16 cellular contexts compared by ENCODE assay signal in genomic region chrX:115531818-115532403, GRCh38. TPM values are rescaled to one million over a fixed set of nuclear protein-coding genes. Genes with fewer than 3 reads are reported as not detected.
DNase-seq lines count a peak whose midpoint lies in the region; FAIRE-seq and TF ChIP-seq lines count a peak whose summit lies in the region.
"Had no signal": no experiment of that assay in that cellular context is flagged by ENCODE, and none has a peak within 500 bp of the region (broad histone marks: within the 10 kb centered on the region; RNA-seq: fewer than 3 reads in every experiment).

No MANE protein-coding gene starts in this region.

- H3K36me3 ChIP-seq in breast epithelium, result no peaks in the 10 kb centered on the region
- no peaks in the 10 kb centered on the region for H3K36me3 ChIP-seq in bronchial epithelial cell (ENCODE audit: control insufficient read depth, insufficient read depth, low read length)
- no peaks in the 10 kb centered on the region for H3K36me3 ChIP-seq in kidney (ENCODE audit: control insufficient read depth in 1 of 2, insufficient read depth in 2 of 2, low read length in 2 of 2)
- H3K36me3 ChIP-seq in neuronal stem cell (replicated peaks in 1 of 2; ENCODE audit: control insufficient read depth in 2 of 2, insufficient read depth in 2 of 2, low read length in 2 of 2), result no peaks in the 10 kb centered on the region

- BruUV-seq in MCF 10A (replicated peaks; lab: Mats Ljungman, UMichigan), result no TSS peak

- no peak overlapping the region for H2BK5ac ChIP-seq in neuronal stem cell (ENCODE audit: low read length)

- H3K9me3 Mint-ChIP-seq in MCF 10A (ENCODE audit: unreplicated experiment), result no peaks in the 10 kb centered on the region
- H3K9me3 Mint-ChIP-seq in mesothelial cell of epicardium, result no peaks in the 10 kb centered on the region
- H3K9me3 Mint-ChIP-seq: CD8-positive, alpha-beta T cell; stimulated activated naive CD8-positive, alpha-beta T cell treated with anti-CD3 and anti-CD28 coated beads, Interleukin-15, amount 100 ng/mL, for 72 hours had no signal

- WGBS in neuronal stem cell (ENCODE audit: extremely low coverage in 2 of 2, insufficient read length in 2 of 2, insufficient replicate concordance in 1 of 2), 2 donors, result no CpG with 5 or more reads among the region's 4 CpGs

- no peak overlapping the region for H2AK5ac ChIP-seq in neuronal stem cell (ENCODE audit: low read depth, low read length)

- no peaks in the 10 kb centered on the region for H3K4me1 ChIP-seq in breast epithelium
- no peaks in the 10 kb centered on the region for H3K4me1 ChIP-seq in kidney (ENCODE audit: control insufficient read depth in 1 of 2, insufficient read depth in 1 of 2, low read depth in 1 of 2, low read length in 2 of 2)
- H3K4me1 ChIP-seq in neuronal stem cell (ENCODE audit: control insufficient read depth in 2 of 2, insufficient read depth in 1 of 2, low read depth in 1 of 2, low read length in 2 of 2), result no peaks in the 10 kb centered on the region

- H3K9me3 ChIP-seq in breast epithelium (no peaks in the 10 kb centered on the region), kidney (ENCODE audit: control insufficient read depth in 1 of 2, low read length in 2 of 2) (no peaks in the 10 kb centered on the region), neuronal stem cell (replicated peaks in 1 of 2; ENCODE audit: control insufficient read depth in 2 of 2, insufficient read depth in 1 of 2, low read depth in 1 of 2, low read length in 2 of 2) (no peaks in the 10 kb centered on the region)

- H3K4me3 Mint-ChIP-seq in MCF 10A (ENCODE audit: unreplicated experiment) (no peak overlapping the region), mesothelial cell of epicardium (no peak overlapping the region)
- H3K4me3 Mint-ChIP-seq: CD8-positive, alpha-beta T cell; stimulated activated naive CD8-positive, alpha-beta T cell treated with anti-CD3 and anti-CD28 coated beads, Interleukin-15, amount 100 ng/mL, for 72 hours had no signal

- no peak overlapping the region for H2BK12ac ChIP-seq in neuronal stem cell (ENCODE audit: low read length)

- H3K4me1 Mint-ChIP-seq in MCF 10A (ENCODE audit: insufficient read depth, unreplicated experiment), result no peaks in the 10 kb centered on the region
- peaks cover 27% of the 10 kb centered on the region for H3K4me1 Mint-ChIP-seq in mesothelial cell of epicardium
- H3K4me1 Mint-ChIP-seq: stimulated activated naive CD8-positive, alpha-beta T cell treated with anti-CD3 and anti-CD28 coated beads, Interleukin-15, amount 100 ng/mL, for 72 hours had no signal

- intact Hi-C loops in MCF 10A (cut with micrococcal nuclease), result no loop called here
- intact Hi-C loops in breast epithelium (cut with DNase I; ENCODE audit: low total_unique reads), result no loop called here
- intact Hi-C loops in kidney (cut with DNase I), result no loop called here

- H2BK120ac ChIP-seq in neuronal stem cell (ENCODE audit: low read depth, low read length), result no peak overlapping the region

- no peaks in the 10 kb centered on the region for H3K36me3 Mint-ChIP-seq in MCF 10A (ENCODE audit: insufficient read depth, unreplicated experiment)
- no peaks in the 10 kb centered on the region for H3K36me3 Mint-ChIP-seq in mesothelial cell of epicardium
- H3K36me3 Mint-ChIP-seq: CD8-positive, alpha-beta T cell had no signal

- H3K27me3 Mint-ChIP-seq in MCF 10A (ENCODE audit: insufficient read depth, unreplicated experiment) (peaks cover 78% of the 10 kb centered on the region), mesothelial cell of epicardium (ENCODE audit: low read depth) (no peaks in the 10 kb centered on the region)
- H3K27me3 Mint-ChIP-seq: stimulated activated naive CD8-positive, alpha-beta T cell treated with anti-CD3 and anti-CD28 coated beads, Interleukin-15, amount 100 ng/mL, for 72 hours had no signal

- no peak overlapping the region for H3K4ac ChIP-seq in neuronal stem cell (ENCODE audit: low read length)

- CTCF ChIA-PET in MCF 10A (lab: Yijun Ruan, JAX), result no interaction called here

- H3K14ac ChIP-seq in neuronal stem cell (ENCODE audit: low read length), result no peak overlapping the region

- POLR2A ChIA-PET in MCF 10A (lab: Yijun Ruan, JAX), result interaction anchor here (2.1 kb wide), 1 partner anchor 29 kb away, joined by 9 read pairs; the partner anchor contains the start of gene PLS3

- H3K79me1 ChIP-seq in neuronal stem cell (ENCODE audit: low read depth, low read length), result no peaks in the 10 kb centered on the region

- H3K4me3 ChIP-seq in breast epithelium (no peak overlapping the region), bronchial epithelial cell (ENCODE audit: low read depth, low read length) (no peak overlapping the region), kidney (ENCODE audit: low read length in 2 of 2) (no peak overlapping the region), neuronal stem cell (ENCODE audit: low read length in 2 of 2) (no peak overlapping the region)

- H3K23ac ChIP-seq in neuronal stem cell (ENCODE audit: low read depth, low read length, poor library complexity), result no peak overlapping the region

- H3K18ac ChIP-seq in neuronal stem cell (ENCODE audit: low read length), result no peak overlapping the region

- H2AFZ ChIP-seq in neuronal stem cell (ENCODE audit: low read length), result no peak overlapping the region

- H3K27ac ChIP-seq in breast epithelium, result no peak overlapping the region
- no peak overlapping the region for H3K27ac ChIP-seq in kidney (ENCODE audit: low read depth in 2 of 2, low read length in 2 of 2)
- H3K27ac ChIP-seq in neuronal stem cell (replicated peaks; ENCODE audit: low read length), result no peak overlapping the region
- H3K27ac ChIP-seq: 22Rv1 had no signal

- no peak overlapping the region for H2BK15ac ChIP-seq in neuronal stem cell (ENCODE audit: low read length)

- TF ChIP-seq CTCF in MCF 10A (IDR thresholded peaks at IDR 0.05; ENCODE audit: unreplicated experiment) (no peak), breast epithelium (IDR thresholded peaks at IDR 0.05) (no peak), bronchial epithelial cell (IDR thresholded peaks at IDR 0.05; ENCODE audit: insufficient read depth, low read length, severe bottlenecking) (no peak), kidney (IDR thresholded peaks at IDR 0.05; ENCODE audit: borderline replicate concordance, extremely low read depth, insufficient read depth) (no peak), mesothelial cell of epicardium (IDR thresholded peaks at IDR 0.05; ENCODE audit: unreplicated experiment) (no peak)

- H4K91ac ChIP-seq in neuronal stem cell (ENCODE audit: low read depth, low read length, poor library complexity), result no peak overlapping the region

- H3K4me2 ChIP-seq in neuronal stem cell (ENCODE audit: insufficient read depth, low read length, poor library complexity, severe bottlenecking), result no peak overlapping the region

- TF ChIP-seq POLR2A in breast epithelium (IDR thresholded peaks at IDR 0.05) (no peak), erythroblast (IDR thresholded peaks at IDR 0.05; ENCODE audit: low read length) (no peak)

- H3K27ac Mint-ChIP-seq in MCF 10A (ENCODE audit: low read depth, unreplicated experiment), result no peak overlapping the region
- no peak overlapping the region for H3K27ac Mint-ChIP-seq in mesothelial cell of epicardium
- H3K27ac Mint-ChIP-seq: CD8-positive, alpha-beta T cell; stimulated activated naive CD8-positive, alpha-beta T cell treated with anti-CD3 and anti-CD28 coated beads, Interleukin-15, amount 100 ng/mL, for 72 hours had no signal

- H3K27me3 ChIP-seq in breast epithelium (peaks cover 0 to 58% of the 10 kb centered on the region in 2 donors), bronchial epithelial cell (ENCODE audit: control insufficient read depth, insufficient read depth, low read length) (no peaks in the 10 kb centered on the region), neuronal stem cell (ENCODE audit: control insufficient read depth in 3 of 3, insufficient read depth in 3 of 3, low read depth in 1 of 3, low read length in 3 of 3) (no peaks in the 10 kb centered on the region)

- no peak overlapping the region for H3K9ac ChIP-seq in kidney (ENCODE audit: low read length in 2 of 2)
- H3K9ac ChIP-seq in neuronal stem cell (ENCODE audit: low read depth, low read length, poor library complexity), result no peak overlapping the region

- FAIRE-seq in bronchial epithelial cell (lab: Jason Lieb, UNC) (no peak), kidney (lab: Jason Lieb, UNC) (peak; percentile 11)

- no peak overlapping the region for H4K8ac ChIP-seq in neuronal stem cell (ENCODE audit: low read depth, low read length)

- DNase-seq in MCF 10A (ENCODE audit: unreplicated experiment) (peak; percentile 7), breast epithelium (ENCODE audit: low spot score in 2 of 2) (no peak), bronchial epithelial cell (ENCODE audit: low read depth) (peak; percentile 68), kidney (no peak), erythroblast (lab: John Stamatoyannopoulos, UW) (no peak), NAMALWA (ENCODE audit: low spot score) (no peak), neuronal stem cell (ENCODE audit: low spot score) (no peak), mesothelial cell of epicardium (ENCODE audit: low spot score in 2 of 2, unreplicated experiment in 2 of 2) (no peak)
- DNase-seq: activated naive CD4-positive, alpha-beta T cell; CD8-positive, alpha-beta T cell; head of caudate nucleus; NCI-H774; stimulated activated CD4-positive, alpha-beta T cell treated with anti-CD3 and anti-CD28 coated beads, Interleukin-12 subunit alpha, Interleukin-12 subunit beta, amount 100 ng/mL, for 4 hours; stimulated activated naive CD8-positive, alpha-beta T cell treated with anti-CD3 and anti-CD28 coated beads, Interleukin-15, amount 100 ng/mL, for 72 hours; SW 1271 had no signal

RNA-seq across cellular contexts. Expression of gene PLS3, which starts 29.1 kb away (rescaled TPM):
- total RNA-seq in MCF 10A (2022), result 127 and 147 TPM in 2 replicates
- total RNA-seq in breast epithelium, result 10 to 100 TPM; 64.6 to 79.5 (median 69.4) TPM
- total RNA-seq in bronchial epithelial cell, result 204 and 241 TPM in 2 replicates
- total RNA-seq in kidney, result 110 TPM
- 97.4 TPM for polyA plus RNA-seq in kidney (ENCODE audit: insufficient read depth, low read depth, low replicate concordance)
- 22.6 TPM for polyA plus RNA-seq in neuronal stem cell (2013, experiment 1 of 2)
- polyA plus RNA-seq in neuronal stem cell (2013, experiment 2 of 2), result 23.6 TPM
- total RNA-seq in mesothelial cell of epicardium, result 417 to 443 TPM (median 428 TPM) in 3 replicates
- total RNA-seq: CD8-positive, alpha-beta T cell had no signal

Comparison
In these comparisons a context has a peak if more than half of its experiments do, and no peak if none do; other contexts are left out.
1. DNase-seq: peak in MCF 10A (single experiment) and bronchial epithelial cell (single experiment); none in breast epithelium (0 of 2), kidney (single experiment), erythroblast (0 of 2), NAMALWA (single experiment), neuronal stem cell (single experiment) and mesothelial cell of epicardium (0 of 2).